Comparison of ENCODE assay signal across 22 cellular contexts in genomic region chr11:61774441-61774840, GRCh38.
"Had no signal": no experiment of that assay in that cellular context is flagged by ENCODE, and none has a peak within 500 bp of the region (broad histone marks: within the 10 kb centered on the region; RNA-seq: fewer than 3 reads in every experiment).

No MANE protein-coding gene starts in this region.

- H3K4me3 ChIP-seq: hepatocyte, left ventricle myocardium inferior, tibial artery had no signal

- DNase-seq: activated B cell treated with CpG ODN at 0.5 μM for 24 hours; activated CD4-positive, alpha-beta memory T cell treated with anti-CD3 and anti-CD28 coated beads for 36 hours; activated CD4-positive, alpha-beta T cell treated with anti-CD3 and anti-CD28 coated beads for 36 hours; activated naive CD4-positive, alpha-beta T cell treated with Interleukin-2 at 50 U/mL for 16 hours; activated naive CD8-positive, alpha-beta T cell treated with anti-CD3 and anti-CD28 coated beads, Interleukin-2, amount 10 ng/mL, durations not matched to agents 7 days and 5 days; activated T-cell treated with anti-CD3 and anti-CD28 coated beads, Interleukin-2, amount 50 U/mL, for 48 hours; amniotic stem cell; dermis blood vessel endothelial cell; effector memory CD4-positive, alpha-beta T cell; foreskin keratinocyte; glutamatergic neuron; immature natural killer cell; left ventricle myocardium inferior; small intestine; stimulated activated CD4-positive, alpha-beta T cell treated with anti-CD3 and anti-CD28 coated beads, Interleukin-15, amount 100 ng/mL, for 24 hours; stimulated activated naive CD4-positive, alpha-beta T cell; SW 1271; T-helper 17 cell; tibial artery had no signal

- H3K4me1 ChIP-seq: foreskin keratinocyte had no signal

- H2AFZ ChIP-seq: hepatocyte had no signal

- H3K36me3 ChIP-seq: left ventricle myocardium inferior, tibial artery had no signal

- H3K27me3 Mint-ChIP-seq: activated naive CD8-positive, alpha-beta T cell treated with anti-CD3 and anti-CD28 coated beads, Interleukin-2, amount 10 ng/mL, durations not matched to agents 7 days and 5 days; natural killer cell treated with Interleukin-12 subunit alpha and Interleukin-12 subunit beta and Interleukin-15 and Interleukin-18, amount 100 ng/mL, for 72 hours; T-helper 17 cell had no signal

- H3K4me3 Mint-ChIP-seq: activated B cell treated with CpG ODN at 0.5 μM for 24 hours; activated CD4-positive, alpha-beta memory T cell treated with anti-CD3 and anti-CD28 coated beads for 36 hours; activated CD4-positive, alpha-beta T cell treated with anti-CD3 and anti-CD28 coated beads for 36 hours; activated naive CD8-positive, alpha-beta T cell treated with anti-CD3 and anti-CD28 coated beads, Interleukin-2, amount 10 ng/mL, durations not matched to agents 7 days and 5 days; natural killer cell treated with Interleukin-12 subunit alpha and Interleukin-12 subunit beta and Interleukin-15 and Interleukin-18, amount 100 ng/mL, for 72 hours; T-helper 17 cell had no signal

- ATAC-seq: activated CD4-positive, alpha-beta T cell treated with anti-CD3 and anti-CD28 coated beads for 36 hours; foreskin keratinocyte; natural killer cell treated with Interleukin-12 subunit alpha and Interleukin-12 subunit beta and Interleukin-15 and Interleukin-18, amount 100 ng/mL, for 72 hours; sciatic nerve; T-helper 17 cell had no signal

- H3K79me2 ChIP-seq: hepatocyte had no signal

- H3K9me3 Mint-ChIP-seq: activated B cell treated with CpG ODN at 0.5 μM for 24 hours; activated CD4-positive, alpha-beta memory T cell treated with anti-CD3 and anti-CD28 coated beads for 36 hours; activated naive CD8-positive, alpha-beta T cell treated with anti-CD3 and anti-CD28 coated beads, Interleukin-2, amount 10 ng/mL, durations not matched to agents 7 days and 5 days; immature natural killer cell; natural killer cell treated with Interleukin-12 subunit alpha and Interleukin-12 subunit beta and Interleukin-15 and Interleukin-18, amount 100 ng/mL, for 72 hours had no signal

- H3K9me3 ChIP-seq: left ventricle myocardium inferior, tibial artery had no signal

- H3K27ac ChIP-seq: foreskin keratinocyte, left ventricle myocardium inferior, tibial artery had no signal

- H3K27ac Mint-ChIP-seq: activated B cell treated with CpG ODN at 0.5 μM for 24 hours; activated CD4-positive, alpha-beta memory T cell treated with anti-CD3 and anti-CD28 coated beads for 36 hours; activated CD4-positive, alpha-beta T cell treated with anti-CD3 and anti-CD28 coated beads for 36 hours; T-helper 17 cell had no signal

- H3K27me3 ChIP-seq: hepatocyte had no signal

- H3K36me3 Mint-ChIP-seq: activated CD4-positive, alpha-beta memory T cell treated with anti-CD3 and anti-CD28 coated beads for 36 hours; activated naive CD8-positive, alpha-beta T cell treated with anti-CD3 and anti-CD28 coated beads, Interleukin-2, amount 10 ng/mL, durations not matched to agents 7 days and 5 days; immature natural killer cell; natural killer cell treated with Interleukin-12 subunit alpha and Interleukin-12 subunit beta and Interleukin-15 and Interleukin-18, amount 100 ng/mL, for 72 hours had no signal
